Comparison of ENCODE assay signal across 2 cellular contexts in the genomic region with DNA sequence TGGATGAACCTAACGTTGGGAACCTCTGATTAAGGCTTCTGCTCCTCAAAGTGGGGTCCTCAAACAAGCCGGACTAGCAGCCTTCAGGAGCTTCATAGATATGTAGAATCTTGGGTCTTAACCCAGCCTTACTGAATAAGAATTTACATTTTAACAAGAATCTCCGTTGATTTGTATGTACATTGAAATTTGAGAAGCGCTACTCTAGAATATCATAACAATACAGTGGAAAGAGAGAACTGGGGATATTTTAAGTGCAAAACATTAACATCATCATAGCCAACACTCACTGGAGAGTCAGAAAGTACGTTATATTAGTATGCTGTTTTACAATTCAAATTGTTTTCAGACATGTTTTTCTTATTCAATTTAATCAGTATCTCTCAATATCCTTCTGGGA.
TF ChIP-seq lines count a peak whose summit lies in the region.

No MANE protein-coding gene starts in this region.

TF ChIP-seq in SK-N-SH, 30 proteins besides CTCF, POLR2A, EP300 and RAD21 (continued from another document):
- TF ChIP-seq, protein P1, sequence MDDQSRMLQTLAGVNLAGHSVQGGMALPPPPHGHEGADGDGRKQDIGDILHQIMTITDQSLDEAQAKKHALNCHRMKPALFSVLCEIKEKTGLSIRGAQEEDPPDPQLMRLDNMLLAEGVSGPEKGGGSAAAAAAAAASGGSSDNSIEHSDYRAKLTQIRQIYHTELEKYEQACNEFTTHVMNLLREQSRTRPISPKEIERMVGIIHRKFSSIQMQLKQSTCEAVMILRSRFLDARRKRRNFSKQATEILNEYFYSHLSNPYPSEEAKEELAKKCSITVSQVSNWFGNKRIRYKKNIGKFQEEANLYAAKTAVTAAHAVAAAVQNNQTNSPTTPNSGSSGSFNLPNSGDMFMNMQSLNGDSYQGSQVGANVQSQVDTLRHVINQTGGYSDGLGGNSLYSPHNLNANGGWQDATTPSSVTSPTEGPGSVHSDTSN (IDR thresholded peaks at IDR 0.05): no peak
- no peak for TF ChIP-seq NFIC (IDR thresholded peaks at IDR 0.05; ENCODE audit: borderline replicate concordance)
- TF ChIP-seq ZBTB33 (IDR thresholded peaks at IDR 0.05; ENCODE audit: borderline replicate concordance, low read depth): no peak
- TF ChIP-seq USF1 (IDR thresholded peaks at IDR 0.05; ENCODE audit: borderline replicate concordance, low read depth): no peak
- no peak for TF ChIP-seq POLR2AphosphoS5 (IDR thresholded peaks at IDR 0.05; ENCODE audit: low read depth, low read length)
- no peak for TF ChIP-seq MXI1 (IDR thresholded peaks at IDR 0.05; ENCODE audit: low read depth, low read length)
- no peak for TF ChIP-seq GABPA (IDR thresholded peaks at IDR 0.05; ENCODE audit: low read depth)
- TF ChIP-seq, protein P2, sequence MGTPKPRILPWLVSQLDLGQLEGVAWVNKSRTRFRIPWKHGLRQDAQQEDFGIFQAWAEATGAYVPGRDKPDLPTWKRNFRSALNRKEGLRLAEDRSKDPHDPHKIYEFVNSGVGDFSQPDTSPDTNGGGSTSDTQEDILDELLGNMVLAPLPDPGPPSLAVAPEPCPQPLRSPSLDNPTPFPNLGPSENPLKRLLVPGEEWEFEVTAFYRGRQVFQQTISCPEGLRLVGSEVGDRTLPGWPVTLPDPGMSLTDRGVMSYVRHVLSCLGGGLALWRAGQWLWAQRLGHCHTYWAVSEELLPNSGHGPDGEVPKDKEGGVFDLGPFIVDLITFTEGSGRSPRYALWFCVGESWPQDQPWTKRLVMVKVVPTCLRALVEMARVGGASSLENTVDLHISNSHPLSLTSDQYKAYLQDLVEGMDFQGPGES (IDR thresholded peaks at IDR 0.05; ENCODE audit: low read depth, low read length): no peak
- TF ChIP-seq TEAD4 (IDR thresholded peaks at IDR 0.05; ENCODE audit: borderline replicate concordance, insufficient read depth): no peak
- no peak for TF ChIP-seq RXRA (IDR thresholded peaks at IDR 0.05; ENCODE audit: borderline replicate concordance, low read depth)
- no peak for TF ChIP-seq CHD2 (IDR thresholded peaks at IDR 0.05; ENCODE audit: low read length, partially characterized antibody)
- no peak for TF ChIP-seq ELF1 (IDR thresholded peaks at IDR 0.05)
- no peak for TF ChIP-seq MAX (IDR thresholded peaks at IDR 0.05; ENCODE audit: low read depth)
- no peak for TF ChIP-seq FOSL2 (IDR thresholded peaks at IDR 0.05; ENCODE audit: borderline replicate concordance, low read depth)
- TF ChIP-seq RFX5 (IDR thresholded peaks at IDR 0.05; ENCODE audit: low read length): no peak
- no peak for TF ChIP-seq GATA2 (CRISPR knock-in tag; IDR thresholded peaks at IDR 0.05)
- no peak for TF ChIP-seq MEF2A (IDR thresholded peaks at IDR 0.05; ENCODE audit: borderline replicate concordance, low read depth)

TF ChIP-seq in SK-N-SH treated with all-trans-retinoic acid at 6 μM for 48 hours, 23 proteins besides CTCF, POLR2A, EP300 and RAD21 (continued from another document):
- TF ChIP-seq, protein P3, sequence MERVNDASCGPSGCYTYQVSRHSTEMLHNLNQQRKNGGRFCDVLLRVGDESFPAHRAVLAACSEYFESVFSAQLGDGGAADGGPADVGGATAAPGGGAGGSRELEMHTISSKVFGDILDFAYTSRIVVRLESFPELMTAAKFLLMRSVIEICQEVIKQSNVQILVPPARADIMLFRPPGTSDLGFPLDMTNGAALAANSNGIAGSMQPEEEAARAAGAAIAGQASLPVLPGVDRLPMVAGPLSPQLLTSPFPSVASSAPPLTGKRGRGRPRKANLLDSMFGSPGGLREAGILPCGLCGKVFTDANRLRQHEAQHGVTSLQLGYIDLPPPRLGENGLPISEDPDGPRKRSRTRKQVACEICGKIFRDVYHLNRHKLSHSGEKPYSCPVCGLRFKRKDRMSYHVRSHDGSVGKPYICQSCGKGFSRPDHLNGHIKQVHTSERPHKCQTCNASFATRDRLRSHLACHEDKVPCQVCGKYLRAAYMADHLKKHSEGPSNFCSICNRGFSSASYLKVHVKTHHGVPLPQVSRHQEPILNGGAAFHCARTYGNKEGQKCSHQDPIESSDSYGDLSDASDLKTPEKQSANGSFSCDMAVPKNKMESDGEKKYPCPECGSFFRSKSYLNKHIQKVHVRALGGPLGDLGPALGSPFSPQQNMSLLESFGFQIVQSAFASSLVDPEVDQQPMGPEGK (CRISPR knock-in tag; IDR thresholded peaks at IDR 0.05; ENCODE audit: borderline replicate concordance): no peak
- TF ChIP-seq ZFP30 (CRISPR knock-in tag; IDR thresholded peaks at IDR 0.05) (no peak), ZNF565 (CRISPR knock-in tag; conservative IDR thresholded peaks at IDR 0.05; ENCODE audit: low read depth) (no peak), ZFP3 (CRISPR knock-in tag; IDR thresholded peaks at IDR 0.05) (no peak), TOX (CRISPR knock-in tag; IDR thresholded peaks at IDR 0.05; ENCODE audit: borderline replicate concordance) (no peak), CREB5 (CRISPR knock-in tag; IDR thresholded peaks at IDR 0.05; ENCODE audit: low read depth) (no peak), ZNF70 (CRISPR knock-in tag; IDR thresholded peaks at IDR 0.05) (no peak), ZC3H10 (CRISPR knock-in tag; IDR thresholded peaks at IDR 0.05) (no peak), TCF4 (CRISPR knock-in tag; IDR thresholded peaks at IDR 0.05; ENCODE audit: borderline replicate concordance) (no peak), CSRNP3 (CRISPR knock-in tag; IDR thresholded peaks at IDR 0.05) (no peak), ESRRG (CRISPR knock-in tag; IDR thresholded peaks at IDR 0.05) (no peak), POU6F1 (CRISPR knock-in tag; IDR thresholded peaks at IDR 0.05; ENCODE audit: borderline replicate concordance, low read depth) (no peak), ZNF8 (CRISPR knock-in tag; IDR thresholded peaks at IDR 0.05) (no peak), PPARA (CRISPR knock-in tag; IDR thresholded peaks at IDR 0.05; ENCODE audit: borderline replicate concordance) (no peak), ISL1 (CRISPR knock-in tag; IDR thresholded peaks at IDR 0.05) (no peak)
- TF ChIP-seq, protein P4, sequence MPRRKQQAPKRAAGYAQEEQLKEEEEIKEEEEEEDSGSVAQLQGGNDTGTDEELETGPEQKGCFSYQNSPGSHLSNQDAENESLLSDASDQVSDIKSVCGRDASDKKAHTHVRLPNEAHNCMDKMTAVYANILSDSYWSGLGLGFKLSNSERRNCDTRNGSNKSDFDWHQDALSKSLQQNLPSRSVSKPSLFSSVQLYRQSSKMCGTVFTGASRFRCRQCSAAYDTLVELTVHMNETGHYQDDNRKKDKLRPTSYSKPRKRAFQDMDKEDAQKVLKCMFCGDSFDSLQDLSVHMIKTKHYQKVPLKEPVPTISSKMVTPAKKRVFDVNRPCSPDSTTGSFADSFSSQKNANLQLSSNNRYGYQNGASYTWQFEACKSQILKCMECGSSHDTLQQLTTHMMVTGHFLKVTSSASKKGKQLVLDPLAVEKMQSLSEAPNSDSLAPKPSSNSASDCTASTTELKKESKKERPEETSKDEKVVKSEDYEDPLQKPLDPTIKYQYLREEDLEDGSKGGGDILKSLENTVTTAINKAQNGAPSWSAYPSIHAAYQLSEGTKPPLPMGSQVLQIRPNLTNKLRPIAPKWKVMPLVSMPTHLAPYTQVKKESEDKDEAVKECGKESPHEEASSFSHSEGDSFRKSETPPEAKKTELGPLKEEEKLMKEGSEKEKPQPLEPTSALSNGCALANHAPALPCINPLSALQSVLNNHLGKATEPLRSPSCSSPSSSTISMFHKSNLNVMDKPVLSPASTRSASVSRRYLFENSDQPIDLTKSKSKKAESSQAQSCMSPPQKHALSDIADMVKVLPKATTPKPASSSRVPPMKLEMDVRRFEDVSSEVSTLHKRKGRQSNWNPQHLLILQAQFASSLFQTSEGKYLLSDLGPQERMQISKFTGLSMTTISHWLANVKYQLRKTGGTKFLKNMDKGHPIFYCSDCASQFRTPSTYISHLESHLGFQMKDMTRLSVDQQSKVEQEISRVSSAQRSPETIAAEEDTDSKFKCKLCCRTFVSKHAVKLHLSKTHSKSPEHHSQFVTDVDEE (CRISPR knock-in tag; IDR thresholded peaks at IDR 0.05): no peak
TF ChIP-seq in SK-N-SH treated with all-trans-retinoic acid at 6 μM for 48 hours: peak in this region for 0.
